18 cellular contexts compared by ENCODE assay signal in genomic region chr10:89521368-89521767, GRCh38. TPM values are rescaled to one million over a fixed set of nuclear protein-coding genes. Genes with fewer than 3 reads are reported as not detected.
DNase-seq lines count a peak whose midpoint lies in the region; ATAC-seq, FAIRE-seq and TF ChIP-seq lines count a peak whose summit lies in the region.
"Had no signal": no experiment of that assay in that cellular context is flagged by ENCODE, and none has a peak within 500 bp of the region (broad histone marks: within the 10 kb centered on the region; RNA-seq: fewer than 3 reads in every experiment).

No MANE protein-coding gene starts in this region.

- no peaks in the 10 kb centered on the region for H3K9me3 Mint-ChIP-seq in stimulated activated memory B cell treated with anti-CD40 and anti-IgM and Interleukin-4, amounts not matched to agents 10 μg/mL and 1 μg/mL and 100 μg/mL, for 72 hours
- H3K9me3 Mint-ChIP-seq: CD8-positive, alpha-beta memory T cell had no signal

- H3K4me1 Mint-ChIP-seq in stimulated activated memory B cell treated with anti-CD40 and anti-IgM and Interleukin-4, amounts not matched to agents 10 μg/mL and 1 μg/mL and 100 μg/mL, for 72 hours = no peaks in the 10 kb centered on the region
- H3K4me1 Mint-ChIP-seq: CD8-positive, alpha-beta memory T cell had no signal

- TF ChIP-seq CTCF in Panc1 (IDR thresholded peaks at IDR 0.05) (no peak), choroid plexus epithelial cell (conservative IDR thresholded peaks at IDR 0.05; ENCODE audit: low read depth, low read length) (no peak), kidney (IDR thresholded peaks at IDR 0.05; ENCODE audit: borderline replicate concordance, extremely low read depth, insufficient read depth) (no peak)

- POLR2A ChIA-PET in Panc1 (lab: Charles Lee) = no interaction called here

- in situ Hi-C loops in Panc1 (cut with HindIII; ENCODE audit: low pct_unique_long_range_greater_than_20kb, low sequenced_read_pairs) = no loop called here

- H3K36me3 ChIP-seq in Panc1 (ENCODE audit: control insufficient read depth, insufficient read depth, low read length) = no peaks in the 10 kb centered on the region
- peaks cover 0 to 4% of the 10 kb centered on the region in 2 donors for H3K36me3 ChIP-seq in kidney (ENCODE audit: control insufficient read depth in 1 of 2, insufficient read depth in 2 of 2, low read length in 2 of 2)
- H3K36me3 ChIP-seq: BLaER1 had no signal

- H3K27ac ChIP-seq in Panc1 (ENCODE audit: low read length) (no peak overlapping the region), kidney (ENCODE audit: low read depth in 2 of 2, low read length in 2 of 2) (peak overlapping the region; percentile 36 to 83)
- H3K27ac ChIP-seq: BLaER1, RWPE1 had no signal

- H3K9me3 ChIP-seq in Panc1 (ENCODE audit: control insufficient read depth, insufficient read depth, low read depth, low read length) (no peaks in the 10 kb centered on the region), kidney (ENCODE audit: control insufficient read depth in 1 of 2, low read length in 2 of 2) (no peaks in the 10 kb centered on the region)
- H3K9me3 ChIP-seq: BLaER1 had no signal

- no peak overlapping the region for H3K4me3 Mint-ChIP-seq in stimulated activated memory B cell treated with anti-CD40 and anti-IgM and Interleukin-4, amounts not matched to agents 10 μg/mL and 1 μg/mL and 100 μg/mL, for 72 hours
- H3K4me3 Mint-ChIP-seq: CD8-positive, alpha-beta memory T cell had no signal

- BruUV-seq in Panc1 (replicated peaks; lab: Mats Ljungman, UMichigan) = no TSS peak

- no peak for FAIRE-seq in kidney (lab: Jason Lieb, UNC)
- FAIRE-seq: HTR-8/SVneo, K562 had no signal

- intact Hi-C loops in Panc1 (cut with micrococcal nuclease; ENCODE audit: unreplicated experiment) (no loop called here), kidney (cut with DNase I) (no loop called here)

- CTCF ChIA-PET in Panc1 (lab: Charles Lee) = no interaction called here

- no peak overlapping the region for H3K27ac Mint-ChIP-seq in stimulated activated memory B cell treated with anti-CD40 and anti-IgM and Interleukin-4, amounts not matched to agents 10 μg/mL and 1 μg/mL and 100 μg/mL, for 72 hours
- H3K27ac Mint-ChIP-seq: CD8-positive, alpha-beta memory T cell had no signal

- no peaks in the 10 kb centered on the region for H3K27me3 Mint-ChIP-seq in stimulated activated memory B cell treated with anti-CD40 and anti-IgM and Interleukin-4, amounts not matched to agents 10 μg/mL and 1 μg/mL and 100 μg/mL, for 72 hours

- H3K4me1 ChIP-seq in Panc1 (ENCODE audit: control insufficient read depth, insufficient read depth, low read length) = no peaks in the 10 kb centered on the region
- H3K4me1 ChIP-seq in kidney (ENCODE audit: control insufficient read depth in 1 of 2, insufficient read depth in 1 of 2, low read depth in 1 of 2, low read length in 2 of 2) = peaks cover 14 to 60% of the 10 kb centered on the region in 2 donors

- H3K4me3 ChIP-seq in Panc1 (ENCODE audit: low read depth in 2 of 2, low read length in 2 of 2) = no peak overlapping the region
- H3K4me3 ChIP-seq in choroid plexus epithelial cell (ENCODE audit: low read depth, low read length) = no peak overlapping the region
- no peak overlapping the region for H3K4me3 ChIP-seq in kidney (ENCODE audit: low read length in 2 of 2)
- H3K4me3 ChIP-seq: BLaER1, K562 had no signal

- H3K27me3 ChIP-seq in Panc1 (ENCODE audit: control insufficient read depth, insufficient read depth, low read length) = no peaks in the 10 kb centered on the region
- H3K27me3 ChIP-seq: BLaER1 had no signal

- no peaks in the 10 kb centered on the region for H3K36me3 Mint-ChIP-seq in stimulated activated memory B cell treated with anti-CD40 and anti-IgM and Interleukin-4, amounts not matched to agents 10 μg/mL and 1 μg/mL and 100 μg/mL, for 72 hours
- H3K36me3 Mint-ChIP-seq: CD8-positive, alpha-beta memory T cell had no signal

- no peak overlapping the region for H3K9ac ChIP-seq in kidney (ENCODE audit: low read length in 2 of 2)
- H3K9ac ChIP-seq: BLaER1 had no signal

- ATAC-seq in Panc1 (peak; percentile 30; the same call in 1 of the 2 replicates), HG03108 (IDR thresholded peaks at IDR 0.05; ENCODE audit: unreplicated experiment) (no peak), GM18868 (IDR thresholded peaks at IDR 0.05; ENCODE audit: unreplicated experiment) (no peak)
- peak; percentile 38 for ATAC-seq in stimulated activated memory B cell treated with anti-CD40 and anti-IgM and Interleukin-4, amounts not matched to agents 10 μg/mL and 1 μg/mL and 100 μg/mL, for 72 hours
- ATAC-seq: K562 had no signal

- no peak for DNase-seq in Panc1 (ENCODE audit: low read depth, low spot score)
- peak; percentile 92 for DNase-seq in choroid plexus epithelial cell (ENCODE audit: low read depth)
- DNase-seq in kidney = no peak
- no peak for DNase-seq in NCI-H446 treated with DMSO at 0.1 percent for 48 hours (lab: John Stamatoyannopoulos, UW)
- DNase-seq: CD8-positive, alpha-beta memory T cell; NCI-H1436; NCI-H2081 treated with DMSO at 0.1 percent for 48 hours; NCI-H2227 treated with DMSO at 0.1 percent for 48 hours; NCI-H526 treated with DMSO at 0.1 percent for 48 hours had no signal

RNA-seq across cellular contexts. Expression of gene SLC16A12, which starts 14.0 kb away (rescaled TPM):
- total RNA-seq in Panc1 (2021; ENCODE audit: unreplicated experiment) (not detected), kidney (38.8 TPM)
- polyA plus RNA-seq in Panc1 (2012; ENCODE audit: insufficient read length) = not detected
- 19.0 TPM for polyA plus RNA-seq in kidney (ENCODE audit: insufficient read depth, low read depth, low replicate concordance)
- total RNA-seq: CD8-positive, alpha-beta memory T cell; K562; OCI-LY7; SK-MEL-5 had no signal
- polyA plus RNA-seq: CD8-positive, alpha-beta memory T cell; K562 had no signal

Comparison
In these comparisons a context has a peak if more than half of its experiments do, and no peak if none do; other contexts are left out.
1. ATAC-seq: peak in Panc1 (single experiment) and stimulated activated memory B cell treated with anti-CD40 and anti-IgM and Interleukin-4, amounts not matched to agents 10 μg/mL and 1 μg/mL and 100 μg/mL, for 72 hours (single experiment); none in HG03108 (single experiment) and GM18868 (single experiment).
2. RNA of gene SLC16A12, which starts 14.0 kb away (total RNA-seq): 38.8 TPM in kidney (single experiment); not detected in Panc1 (single experiment); every median in the first group is over 10 times any median in the second.